In the genomic region with DNA sequence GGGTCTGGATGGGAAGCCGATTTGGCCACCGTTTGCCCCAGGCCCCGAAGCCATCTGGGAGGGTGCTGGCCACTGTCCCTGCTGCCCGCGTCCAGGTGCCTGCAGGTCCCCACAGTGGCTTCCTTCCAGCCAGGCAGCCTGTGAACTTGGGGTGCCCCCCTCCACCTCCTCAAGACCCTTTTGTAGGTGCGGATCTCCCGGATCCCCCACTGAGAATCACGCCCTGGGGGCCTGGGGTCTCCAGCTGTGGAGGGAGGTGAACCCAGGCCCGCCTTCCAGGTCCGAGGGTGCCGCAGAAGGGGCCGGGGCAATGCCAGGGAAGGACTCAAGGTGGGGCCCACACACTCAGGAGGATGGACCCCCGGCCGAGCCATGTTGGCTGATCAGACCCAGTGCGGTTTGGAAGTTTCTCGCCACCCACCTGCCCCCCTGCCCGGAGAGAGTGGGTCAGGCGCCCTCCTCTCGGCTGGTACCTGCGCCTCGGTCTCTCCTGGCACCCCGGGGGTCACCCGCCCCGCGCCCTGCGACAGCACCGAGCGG, we compare ENCODE assay signal across 9 cellular contexts. TPM values are rescaled to one million over a fixed set of nuclear protein-coding genes. Genes with fewer than 3 reads are reported as not detected.
A peak's percentile ranks its signal among the peaks of the same experiment; 100 is the strongest.
DNase-seq lines count a peak whose midpoint lies in the region; TF ChIP-seq lines count a peak whose summit lies in the region.
"Had no signal": no experiment of that assay in that cellular context is flagged by ENCODE, and none has a peak within 500 bp of the region (broad histone marks: within the 10 kb centered on the region; RNA-seq: fewer than 3 reads in every experiment).

No MANE protein-coding gene starts in this region.

- H2AFZ ChIP-seq in mammary epithelial cell (ENCODE audit: low read depth, low read length) = peak overlapping the region; percentile 79

- POLR2A ChIA-PET in activated CD4-positive, alpha-beta memory T cell treated with anti-CD3 and anti-CD28 coated beads, Interleukin-2, amount 10 ng/mL, durations not matched to agents 7 days and 5 days (lab: Charles Lee) = no interaction called here

- intact Hi-C loops in mammary epithelial cell (cut with micrococcal nuclease) = loop anchor here (1.0 to 5.0 kb wide), 6 partner anchors 99 to 958 kb away; a partner anchor contains a TSS
- intact Hi-C loops in transverse colon (cut with DNase I; ENCODE audit: low total_unique reads) = no loop called here

- peak; percentile 39 for DNase-seq in activated T-cell treated with anti-CD3 and anti-CD28 coated beads, Interleukin-2, amount 50 U/mL, for 24 hours
- no peak for DNase-seq in activated T-cell treated with anti-CD3 and anti-CD28 coated beads, Interleukin-2, amount 50 U/mL, for 48 hours
- DNase-seq in mammary epithelial cell = no peak
- DNase-seq in left kidney (ENCODE audit: low read depth, low spot score) = peak; percentile 46
- DNase-seq in transverse colon = no peak
- no peak for DNase-seq in dedifferentiated amniotic fluid mesenchymal stem cell (ENCODE audit: extremely low spot score)
- no peak for DNase-seq in NCI-H2107 treated with DMSO at 0.1 percent for 48 hours (lab: John Stamatoyannopoulos, UW; ENCODE audit: unreplicated experiment)
- DNase-seq in activated CD4-positive, alpha-beta memory T cell treated with anti-CD3 and anti-CD28 coated beads, Interleukin-2, amount 10 ng/mL, durations not matched to agents 7 days and 5 days = no peak

- H3K27ac Mint-ChIP-seq in activated T-cell treated with anti-CD3 and anti-CD28 coated beads, Interleukin-2, amount 50 U/mL, for 24 hours = no peak overlapping the region
- H3K27ac Mint-ChIP-seq in activated CD4-positive, alpha-beta memory T cell treated with anti-CD3 and anti-CD28 coated beads, Interleukin-2, amount 10 ng/mL, durations not matched to agents 7 days and 5 days = no peak overlapping the region
- H3K27ac Mint-ChIP-seq: CD8-positive, alpha-beta memory T cell had no signal

- no TSS peak for BruUV-seq in mammary epithelial cell (replicated peaks; lab: Mats Ljungman, UMichigan)

- H3K9ac ChIP-seq in mammary epithelial cell (ENCODE audit: insufficient read depth, low read length) = no peak overlapping the region

- no peaks in the 10 kb centered on the region for H3K36me3 ChIP-seq in mammary epithelial cell (ENCODE audit: insufficient read depth, low read length)
- no peaks in the 10 kb centered on the region for H3K36me3 ChIP-seq in transverse colon

- H3K27ac ChIP-seq in mammary epithelial cell (ENCODE audit: insufficient read depth, low read depth, low read length) = no peak overlapping the region
- H3K27ac ChIP-seq in transverse colon = peak overlapping the region; percentile 64 to 79 (median 73)

- H4K20me1 ChIP-seq in mammary epithelial cell (ENCODE audit: insufficient read depth, low read length) = no peaks in the 10 kb centered on the region

- H3K4me2 ChIP-seq in mammary epithelial cell (ENCODE audit: insufficient read depth, low read depth, low read length) = peak overlapping the region; percentile 91

- no peaks in the 10 kb centered on the region for H3K79me2 ChIP-seq in mammary epithelial cell (ENCODE audit: insufficient read depth, low read length)

- dilution Hi-C loops in mammary epithelial cell (cut with HindIII; ENCODE audit: low sequenced_read_pairs) = no loop called here

- H3K27me3 ChIP-seq in mammary epithelial cell (ENCODE audit: insufficient read depth, low read length) (no peaks in the 10 kb centered on the region), transverse colon (peaks cover 77% of the 10 kb centered on the region)

- WGBS in mammary epithelial cell (ENCODE audit: low coverage, missing lambda C conversion rate) = 51% methylated on average over 6 of the region's 28 CpGs
- 13% methylated on average over 25 of the region's 28 CpGs; no CpG with 5 or more reads in 1 of the 2 donors for WGBS in transverse colon (ENCODE audit: low coverage in 1 of 2), 2 donors

- CTCF ChIA-PET in mammary epithelial cell (lab: Charles Lee; ENCODE audit: low non-redundant PET) = interaction anchor here (1.0 kb wide), 1 partner anchor 69 kb away, joined by 3 read pairs; no protein-coding TSS in a partner anchor
- CTCF ChIA-PET in activated CD4-positive, alpha-beta memory T cell treated with anti-CD3 and anti-CD28 coated beads, Interleukin-2, amount 10 ng/mL, durations not matched to agents 7 days and 5 days (lab: Charles Lee) = interaction anchor here (1.6 to 3.0 kb wide), 2 partner anchors 75 to 725 kb away, joined by 6 to 16 read pairs; no protein-coding TSS in a partner anchor

- H3K4me1 ChIP-seq in mammary epithelial cell (ENCODE audit: insufficient read depth, low read length) = peaks cover 48% of the 10 kb centered on the region
- peaks cover 11 to 45% (median 35%) of the 10 kb centered on the region in 4 donors for H3K4me1 ChIP-seq in transverse colon

- no peaks in the 10 kb centered on the region for H3K9me3 Mint-ChIP-seq in activated T-cell treated with anti-CD3 and anti-CD28 coated beads, Interleukin-2, amount 50 U/mL, for 24 hours
- H3K9me3 Mint-ChIP-seq in activated CD4-positive, alpha-beta memory T cell treated with anti-CD3 and anti-CD28 coated beads, Interleukin-2, amount 10 ng/mL, durations not matched to agents 7 days and 5 days = no peaks in the 10 kb centered on the region
- H3K9me3 Mint-ChIP-seq: CD8-positive, alpha-beta memory T cell had no signal

- peaks cover 14% of the 10 kb centered on the region for H3K4me1 Mint-ChIP-seq in activated T-cell treated with anti-CD3 and anti-CD28 coated beads, Interleukin-2, amount 50 U/mL, for 24 hours (ENCODE audit: low read depth)
- H3K4me1 Mint-ChIP-seq in activated CD4-positive, alpha-beta memory T cell treated with anti-CD3 and anti-CD28 coated beads, Interleukin-2, amount 10 ng/mL, durations not matched to agents 7 days and 5 days = peaks cover 11% of the 10 kb centered on the region

- TF ChIP-seq CTCF in mammary epithelial cell (conservative IDR thresholded peaks at IDR 0.05 in 1 of 2, IDR thresholded peaks at IDR 0.05 in 1 of 2; ENCODE audit: extremely low read depth in 1 of 2, insufficient read depth in 1 of 2, low read depth in 1 of 2, low read length in 2 of 2) = no peak
- TF ChIP-seq CTCF in transverse colon (IDR thresholded peaks at IDR 0.05) = no peak

- H3K9me3 ChIP-seq in mammary epithelial cell (replicated peaks; ENCODE audit: insufficient read depth, low read length) (no peaks in the 10 kb centered on the region), transverse colon (no peaks in the 10 kb centered on the region)

- H3K4me3 ChIP-seq in mammary epithelial cell (replicated peaks in 1 of 3; ENCODE audit: insufficient read depth in 1 of 3, low read depth in 2 of 3, low read length in 3 of 3) (peak overlapping the region in 2 of 3 experiments; percentile 51 to 67), transverse colon (peak overlapping the region; percentile 10 to 49 (median 35))

- TF ChIP-seq EP300 in transverse colon (IDR thresholded peaks at IDR 0.05; ENCODE audit: low read depth) = no peak

- no peak overlapping the region for H3K4me3 Mint-ChIP-seq in activated T-cell treated with anti-CD3 and anti-CD28 coated beads, Interleukin-2, amount 50 U/mL, for 24 hours
- H3K4me3 Mint-ChIP-seq in activated CD4-positive, alpha-beta memory T cell treated with anti-CD3 and anti-CD28 coated beads, Interleukin-2, amount 10 ng/mL, durations not matched to agents 7 days and 5 days = no peak overlapping the region

- in situ Hi-C loops in mammary epithelial cell (cut with MboI; ENCODE audit: low sequenced_read_pairs in 2 of 2) = no loop called here
- in situ Hi-C loops in transverse colon (cut with MboI; ENCODE audit: low pct_ligation_motif_present in 1 of 4, low pct_unique_long_range_greater_than_20kb in 1 of 4, low sequenced_read_pairs in 3 of 4) = no loop called here

- no peaks in the 10 kb centered on the region for H3K36me3 Mint-ChIP-seq in activated T-cell treated with anti-CD3 and anti-CD28 coated beads, Interleukin-2, amount 50 U/mL, for 24 hours (ENCODE audit: low read depth)
- no peaks in the 10 kb centered on the region for H3K36me3 Mint-ChIP-seq in activated CD4-positive, alpha-beta memory T cell treated with anti-CD3 and anti-CD28 coated beads, Interleukin-2, amount 10 ng/mL, durations not matched to agents 7 days and 5 days (ENCODE audit: low read depth)
- H3K36me3 Mint-ChIP-seq: CD8-positive, alpha-beta memory T cell had no signal

- H3K27me3 Mint-ChIP-seq in activated T-cell treated with anti-CD3 and anti-CD28 coated beads, Interleukin-2, amount 50 U/mL, for 24 hours = peaks cover 60% of the 10 kb centered on the region
- H3K27me3 Mint-ChIP-seq in activated CD4-positive, alpha-beta memory T cell treated with anti-CD3 and anti-CD28 coated beads, Interleukin-2, amount 10 ng/mL, durations not matched to agents 7 days and 5 days = peaks cover 42% of the 10 kb centered on the region

- TF ChIP-seq POLR2A in transverse colon (IDR thresholded peaks at IDR 0.05) = no peak

RNA-seq across cellular contexts. Expression of a gene that starts 1.7 kb away (rescaled TPM):
- total RNA-seq in mammary epithelial cell (10 to 100 TPM in 1 of 2 donors, under 1 TPM in 1; 0.50 to 11.3 TPM), transverse colon (10 to 100 TPM in 2 of 4 donors, 1 to 10 TPM in 2; 2.6 to 23.6 (median 12.4) TPM)
- 8.1 TPM for polyA plus RNA-seq in mammary epithelial cell
- polyA minus RNA-seq in mammary epithelial cell = 0.57 TPM
- total RNA-seq in activated CD4-positive, alpha-beta memory T cell treated with anti-CD3 and anti-CD28 coated beads, Interleukin-2, amount 10 ng/mL, durations not matched to agents 7 days and 5 days = 1 to 10 TPM in 1 of 2 experiments, under 1 TPM in 1; 0.48 to 1.1 TPM
- polyA plus RNA-seq: CD8-positive, alpha-beta memory T cell had no signal

Comparison
In these comparisons a context has a peak if more than half of its experiments do, and no peak if none do; other contexts are left out.
1. DNase-seq: peak in activated T-cell treated with anti-CD3 and anti-CD28 coated beads, Interleukin-2, amount 50 U/mL, for 24 hours (single experiment) and left kidney (single experiment); none in activated T-cell treated with anti-CD3 and anti-CD28 coated beads, Interleukin-2, amount 50 U/mL, for 48 hours (0 of 2), mammary epithelial cell (single experiment), transverse colon (single experiment), dedifferentiated amniotic fluid mesenchymal stem cell (single experiment), NCI-H2107 treated with DMSO at 0.1 percent for 48 hours (single experiment) and activated CD4-positive, alpha-beta memory T cell treated with anti-CD3 and anti-CD28 coated beads, Interleukin-2, amount 10 ng/mL, durations not matched to agents 7 days and 5 days (single experiment).